ENCODE assay signal across 2 cellular contexts in the genomic region with DNA sequence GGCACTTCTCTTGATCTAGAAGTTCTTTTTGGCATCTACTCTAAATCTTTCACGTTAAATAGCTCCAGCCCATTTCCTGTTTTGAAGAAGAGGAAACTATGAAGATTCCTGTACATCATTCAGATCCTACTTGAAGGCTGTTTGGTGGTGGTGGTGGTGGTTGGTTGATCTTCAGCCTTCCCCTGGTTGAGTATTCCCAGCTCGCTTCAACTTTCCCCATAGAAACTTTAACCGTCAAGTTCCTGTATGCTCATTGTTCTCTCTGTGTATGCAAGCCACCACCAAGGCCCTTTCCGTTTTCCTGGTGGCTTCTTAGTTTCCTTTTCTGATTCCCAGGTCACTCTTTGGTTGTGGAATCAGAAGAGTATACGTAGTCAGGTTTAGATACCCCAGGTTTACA.
TF ChIP-seq lines count a peak whose summit lies in the region.

No MANE protein-coding gene starts in this region.

TF ChIP-seq in HepG2, 621 proteins besides CTCF, POLR2A, EP300 and RAD21:
- no peak for TF ChIP-seq CHD4 (IDR thresholded peaks at IDR 0.05; ENCODE audit: borderline replicate concordance, low read length)
- TF ChIP-seq ZNF75D (CRISPR knock-in tag; IDR thresholded peaks at IDR 0.05; ENCODE audit: borderline replicate concordance): no peak
- TF ChIP-seq MXI1 (IDR thresholded peaks at IDR 0.05; ENCODE audit: borderline replicate concordance, low read depth, low read length): no peak

TF ChIP-seq in SK-N-SH, 30 proteins besides CTCF, POLR2A, EP300 and RAD21:
- TF ChIP-seq, protein P1, sequence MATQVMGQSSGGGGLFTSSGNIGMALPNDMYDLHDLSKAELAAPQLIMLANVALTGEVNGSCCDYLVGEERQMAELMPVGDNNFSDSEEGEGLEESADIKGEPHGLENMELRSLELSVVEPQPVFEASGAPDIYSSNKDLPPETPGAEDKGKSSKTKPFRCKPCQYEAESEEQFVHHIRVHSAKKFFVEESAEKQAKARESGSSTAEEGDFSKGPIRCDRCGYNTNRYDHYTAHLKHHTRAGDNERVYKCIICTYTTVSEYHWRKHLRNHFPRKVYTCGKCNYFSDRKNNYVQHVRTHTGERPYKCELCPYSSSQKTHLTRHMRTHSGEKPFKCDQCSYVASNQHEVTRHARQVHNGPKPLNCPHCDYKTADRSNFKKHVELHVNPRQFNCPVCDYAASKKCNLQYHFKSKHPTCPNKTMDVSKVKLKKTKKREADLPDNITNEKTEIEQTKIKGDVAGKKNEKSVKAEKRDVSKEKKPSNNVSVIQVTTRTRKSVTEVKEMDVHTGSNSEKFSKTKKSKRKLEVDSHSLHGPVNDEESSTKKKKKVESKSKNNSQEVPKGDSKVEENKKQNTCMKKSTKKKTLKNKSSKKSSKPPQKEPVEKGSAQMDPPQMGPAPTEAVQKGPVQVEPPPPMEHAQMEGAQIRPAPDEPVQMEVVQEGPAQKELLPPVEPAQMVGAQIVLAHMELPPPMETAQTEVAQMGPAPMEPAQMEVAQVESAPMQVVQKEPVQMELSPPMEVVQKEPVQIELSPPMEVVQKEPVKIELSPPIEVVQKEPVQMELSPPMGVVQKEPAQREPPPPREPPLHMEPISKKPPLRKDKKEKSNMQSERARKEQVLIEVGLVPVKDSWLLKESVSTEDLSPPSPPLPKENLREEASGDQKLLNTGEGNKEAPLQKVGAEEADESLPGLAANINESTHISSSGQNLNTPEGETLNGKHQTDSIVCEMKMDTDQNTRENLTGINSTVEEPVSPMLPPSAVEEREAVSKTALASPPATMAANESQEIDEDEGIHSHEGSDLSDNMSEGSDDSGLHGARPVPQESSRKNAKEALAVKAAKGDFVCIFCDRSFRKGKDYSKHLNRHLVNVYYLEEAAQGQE (IDR thresholded peaks at IDR 0.05; ENCODE audit: low read depth, low read length): no peak
- no peak for TF ChIP-seq FOSL2 (IDR thresholded peaks at IDR 0.05; ENCODE audit: borderline replicate concordance, low read depth)
- TF ChIP-seq EZH2phosphoT487 (IDR thresholded peaks at IDR 0.05; ENCODE audit: borderline replicate concordance, low read depth): no peak
- TF ChIP-seq FOXM1 (IDR thresholded peaks at IDR 0.05; ENCODE audit: low read depth): no peak
- no peak for TF ChIP-seq POLR2AphosphoS5 (IDR thresholded peaks at IDR 0.05; ENCODE audit: low read depth, low read length)
- TF ChIP-seq, protein P2, sequence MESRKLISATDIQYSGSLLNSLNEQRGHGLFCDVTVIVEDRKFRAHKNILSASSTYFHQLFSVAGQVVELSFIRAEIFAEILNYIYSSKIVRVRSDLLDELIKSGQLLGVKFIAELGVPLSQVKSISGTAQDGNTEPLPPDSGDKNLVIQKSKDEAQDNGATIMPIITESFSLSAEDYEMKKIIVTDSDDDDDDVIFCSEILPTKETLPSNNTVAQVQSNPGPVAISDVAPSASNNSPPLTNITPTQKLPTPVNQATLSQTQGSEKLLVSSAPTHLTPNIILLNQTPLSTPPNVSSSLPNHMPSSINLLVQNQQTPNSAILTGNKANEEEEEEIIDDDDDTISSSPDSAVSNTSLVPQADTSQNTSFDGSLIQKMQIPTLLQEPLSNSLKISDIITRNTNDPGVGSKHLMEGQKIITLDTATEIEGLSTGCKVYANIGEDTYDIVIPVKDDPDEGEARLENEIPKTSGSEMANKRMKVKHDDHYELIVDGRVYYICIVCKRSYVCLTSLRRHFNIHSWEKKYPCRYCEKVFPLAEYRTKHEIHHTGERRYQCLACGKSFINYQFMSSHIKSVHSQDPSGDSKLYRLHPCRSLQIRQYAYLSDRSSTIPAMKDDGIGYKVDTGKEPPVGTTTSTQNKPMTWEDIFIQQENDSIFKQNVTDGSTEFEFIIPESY (IDR thresholded peaks at IDR 0.05; ENCODE audit: borderline replicate concordance, low read depth): no peak
TF ChIP-seq in SK-N-SH: peak in this region for 0.
